8 cellular contexts compared by ENCODE assay signal in genomic region chr1:111769517-111770146, GRCh38. TPM values are rescaled to one million over a fixed set of nuclear protein-coding genes. Genes with fewer than 3 reads are reported as not detected.
DNase-seq lines count a peak whose midpoint lies in the region; ATAC-seq, FAIRE-seq and TF ChIP-seq lines count a peak whose summit lies in the region.

No MANE protein-coding gene starts in this region.

- H3K4me1 ChIP-seq in Panc1 (ENCODE audit: control insufficient read depth, insufficient read depth, low read length) (no peaks in the 10 kb centered on the region), adrenal gland (replicated peaks in 1 of 2) (no peaks in the 10 kb centered on the region), small intestine (ENCODE audit: control insufficient read depth in 2 of 2, insufficient read depth in 1 of 2, low read depth in 1 of 2, low read length in 1 of 2) (no peaks in the 10 kb centered on the region)

- intact Hi-C loops in Panc1 (cut with micrococcal nuclease; ENCODE audit: unreplicated experiment): loop anchor here (2.0 kb wide), 1 partner anchor 55 kb away; no protein-coding TSS in a partner anchor
- intact Hi-C loops in adrenal gland (cut with DNase I): loop anchor here in 1 of 2 donors (5.0 kb wide), 1 partner anchor 287 kb away; no protein-coding TSS in a partner anchor
- intact Hi-C loops in left cardiac atrium (cut with DNase I): loop anchor here in 1 of 2 donors (2.0 kb wide), 1 partner anchor 289 kb away; no protein-coding TSS in a partner anchor

- no peaks in the 10 kb centered on the region for H3K9me3 ChIP-seq in Panc1 (ENCODE audit: control insufficient read depth, insufficient read depth, low read depth, low read length)
- H3K9me3 ChIP-seq in adrenal gland (replicated peaks in 1 of 3): no peaks in the 10 kb centered on the region
- H3K9me3 ChIP-seq in small intestine (ENCODE audit: control insufficient read depth, low read depth): no peaks in the 10 kb centered on the region

- no peak for FAIRE-seq in small intestine (lab: Jason Lieb, UNC)

- H3K27me3 ChIP-seq in Panc1 (ENCODE audit: control insufficient read depth, insufficient read depth, low read length) (no peaks in the 10 kb centered on the region), adrenal gland (no peaks in the 10 kb centered on the region), small intestine (ENCODE audit: control insufficient read depth in 2 of 2, insufficient read depth in 2 of 2, low read length in 2 of 2) (no peaks in the 10 kb centered on the region)

- no peak for TF ChIP-seq POLR2A in adrenal gland (IDR thresholded peaks at IDR 0.05)

- ATAC-seq in Panc1 (no peak), left cardiac atrium (peak; percentile 50 to 64), HG03342 (IDR thresholded peaks at IDR 0.05; ENCODE audit: unreplicated experiment) (no peak), GM21381 (IDR thresholded peaks at IDR 0.05; ENCODE audit: unreplicated experiment) (no peak)

- H3K4me3 ChIP-seq in Panc1 (ENCODE audit: low read depth in 2 of 2, low read length in 2 of 2) (no peak overlapping the region), adrenal gland (no peak overlapping the region), small intestine (ENCODE audit: low read depth in 1 of 2, low read length in 2 of 2) (no peak overlapping the region)

- peak; percentile 72 for DNase-seq in DMS53 treated with DMSO at 0.1 percent for 48 hours (lab: John Stamatoyannopoulos, UW; ENCODE audit: unreplicated experiment)
- DNase-seq in HuH-7 (ENCODE audit: low spot score): peak; percentile 26
- peak; percentile 18 for DNase-seq in Panc1 (ENCODE audit: low read depth, low spot score)
- peak in 6 of 7 donors; percentile 32 to 65 (median 55) for DNase-seq in adrenal gland
- no peak for DNase-seq in left cardiac atrium
- peak; percentile 55 for DNase-seq in small intestine

- H3K36me3 ChIP-seq in Panc1 (ENCODE audit: control insufficient read depth, insufficient read depth, low read length): peaks cover 3% of the 10 kb centered on the region; the same call in 1 of the 2 replicates
- peaks cover 0 to 28% of the 10 kb centered on the region in 2 donors for H3K36me3 ChIP-seq in adrenal gland (replicated peaks in 1 of 2)
- peaks cover 6 to 7% of the 10 kb centered on the region in 2 donors for H3K36me3 ChIP-seq in small intestine (ENCODE audit: control insufficient read depth in 2 of 2, insufficient read depth in 2 of 2, low read length in 2 of 2)

- POLR2A ChIA-PET in Panc1 (lab: Charles Lee): no interaction called here

- TF ChIP-seq CTCF in Panc1 (IDR thresholded peaks at IDR 0.05): peak; percentile 68; the same call in 1 of the 2 replicates
- peak; percentile 84 to 95 (median 90) for TF ChIP-seq CTCF in adrenal gland (IDR thresholded peaks at IDR 0.05)

- no peak overlapping the region for H3K27ac ChIP-seq in Panc1 (ENCODE audit: low read length)
- no peak overlapping the region for H3K27ac ChIP-seq in adrenal gland
- no peak overlapping the region for H3K27ac ChIP-seq in small intestine (ENCODE audit: low read depth in 1 of 2, low read length in 1 of 2)

- in situ Hi-C loops in Panc1 (cut with HindIII; ENCODE audit: low pct_unique_long_range_greater_than_20kb, low sequenced_read_pairs): no loop called here

- WGBS in adrenal gland, 4 donors: 23 to 28% (median 27%) methylated on average over 6 of the region's 6 CpGs
- WGBS in small intestine, 3 donors: 35 to 39% (median 36%) methylated on average over 6 of the region's 6 CpGs

- CTCF ChIA-PET in Panc1 (lab: Charles Lee): interaction anchor here (0.6 to 1.0 kb wide), 4 partner anchors 53 to 658 kb away, joined by 3 to 5 read pairs (median 4); no protein-coding TSS in a partner anchor

- no TSS peak for BruUV-seq in Panc1 (replicated peaks; lab: Mats Ljungman, UMichigan)

RNA-seq across cellular contexts. Expression of gene DDX20, which starts 13.9 kb away (rescaled TPM):
- total RNA-seq in Panc1 (2021; ENCODE audit: unreplicated experiment) (9.1 TPM), adrenal gland (10 to 100 TPM in 7 of 8 donors, 1 to 10 TPM in 1; 7.3 to 18.4 (median 11.9) TPM), left cardiac atrium (1 to 10 TPM; 7.8 TPM)
- 4.7 TPM for polyA plus RNA-seq in Panc1 (2012; ENCODE audit: insufficient read length)
- polyA plus RNA-seq in adrenal gland (10 to 100 TPM in 1 of 3 donors, 1 to 10 TPM in 2; 6.2 to 11.5 (median 6.6) TPM), small intestine (1 to 10 TPM; 3.0 to 6.1 (median 3.6) TPM)

RNA-seq across cellular contexts. Expression of gene INKA2, which starts 30.4 kb away (rescaled TPM):
- total RNA-seq in Panc1 (2021; ENCODE audit: unreplicated experiment): 0.54 TPM
- not detected for polyA plus RNA-seq in Panc1 (2012; ENCODE audit: insufficient read length)
- 1 to 10 TPM in 4 of 8 donors, under 1 TPM in 3, not detected in 1; 0.79 to 4.7 (median 1.4) TPM for total RNA-seq in adrenal gland
- polyA plus RNA-seq in adrenal gland: 1 to 10 TPM in 1 of 3 donors, under 1 TPM in 2; 0.61 to 1.7 (median 0.68) TPM
- 10 to 100 TPM; 18.4 to 31.7 TPM for total RNA-seq in left cardiac atrium
- polyA plus RNA-seq in small intestine: 1 to 10 TPM in 1 of 3 donors, under 1 TPM in 2; 0.22 to 2.2 (median 0.27) TPM

Comparison
In these comparisons a context has a peak if more than half of its experiments do, and no peak if none do; other contexts are left out.
1. ATAC-seq: peak in left cardiac atrium (2 of 2); none in Panc1 (single experiment), HG03342 (single experiment) and GM21381 (single experiment).